Comparison of ENCODE assay signal across 8 cellular contexts in the genomic region with DNA sequence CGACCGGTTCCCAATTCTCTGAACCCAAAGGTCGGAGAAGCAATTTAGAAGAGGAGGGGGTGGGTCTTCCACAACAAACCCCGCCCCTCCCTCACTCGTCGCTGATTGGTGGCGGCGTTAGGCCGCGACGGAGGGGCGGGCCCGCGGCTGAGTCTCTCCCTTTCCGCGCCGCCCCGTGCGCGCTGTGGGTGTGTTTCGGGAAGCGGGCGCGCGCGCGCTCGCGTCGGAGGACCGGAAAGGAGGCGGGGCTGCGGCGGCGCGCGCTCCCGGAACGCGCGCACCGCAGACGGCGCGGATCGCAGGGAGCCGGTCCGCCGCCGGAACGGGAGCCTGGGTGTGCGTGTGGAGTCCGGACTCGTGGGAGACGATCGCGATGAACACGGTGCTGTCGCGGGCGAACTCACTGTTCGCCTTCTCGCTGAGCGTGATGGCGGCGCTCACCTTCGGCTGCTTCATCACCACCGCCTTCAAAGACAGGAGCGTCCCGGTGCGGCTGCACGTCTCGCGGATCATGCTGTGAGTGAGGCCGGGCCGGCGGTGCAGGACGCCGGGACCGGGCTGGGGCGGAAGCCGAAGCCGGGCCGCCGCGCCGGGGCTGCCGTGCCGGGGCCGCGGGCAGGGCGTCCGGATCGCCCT. TPM values are rescaled to one million over a fixed set of nuclear protein-coding genes. Genes with fewer than 3 reads are reported as not detected.
DNase-seq lines count a peak whose midpoint lies in the region; ATAC-seq and TF ChIP-seq lines count a peak whose summit lies in the region.

A gene (plus strand): TSS at position 263 of the 636 bp plus-strand sequence. CDS start 111 bp downstream, at position 374.

- peak within 1 kb of the TSS; percentile 83 for H3K18ac ChIP-seq in IMR-90 (ENCODE audit: low read depth, low read length)

- peak within 1 kb of the TSS; percentile 89 for H4K91ac ChIP-seq in IMR-90 (ENCODE audit: insufficient read depth, low read depth, low read length)

- H3K79me1 ChIP-seq in IMR-90 (ENCODE audit: low read depth in 1 of 2, low read length in 2 of 2) = peaks cover 0 to 12% of the 10 kb centered on the region in 2 experiments; a peak in 1 of 4 replicates

- peak within 1 kb of the TSS; percentile 96 for H3K56ac ChIP-seq in IMR-90 (ENCODE audit: extremely low read depth, insufficient read depth, low read length)

- CTCF ChIA-PET in IMR-90 (lab: Yijun Ruan, JAX) = interaction anchor here (0.7 kb wide), 1 partner anchor 221 kb away, joined by 3 read pairs; no protein-coding TSS in a partner anchor

- H3K14ac ChIP-seq in IMR-90 (replicated peaks; ENCODE audit: low read depth, low read length) = peak within 1 kb of the TSS; percentile 99

- no peaks in the 10 kb centered on the region for H3K9me1 ChIP-seq in IMR-90 (ENCODE audit: insufficient read depth, low read length)

- peak within 1 kb of the TSS; percentile 32 for H2BK20ac ChIP-seq in IMR-90 (ENCODE audit: low read depth, low read length)

- H2BK15ac ChIP-seq in IMR-90 (ENCODE audit: low read depth, low read length) = peak within 1 kb of the TSS; percentile 57; the same call in 1 of the 3 replicates

- no peaks in the 10 kb centered on the region for H3K36me3 ChIP-seq in IMR-90 (ENCODE audit: control insufficient read depth, insufficient read depth, low read length)

- H3K4ac ChIP-seq in IMR-90 (ENCODE audit: low read depth, low read length) = peak within 1 kb of the TSS; percentile 97

- ATAC-seq in GM21528 (IDR thresholded peaks at IDR 0.05; ENCODE audit: low FRiP score, unreplicated experiment) (peak; percentile 93), IMR-90 (ENCODE audit: low read depth) (peak; percentile 97)

- H3K27me3 ChIP-seq in IMR-90 (ENCODE audit: control insufficient read depth, insufficient read depth, low read length) (no peaks in the 10 kb centered on the region), mononuclear cell (ENCODE audit: insufficient read depth, low read length) (no peaks in the 10 kb centered on the region)

- DNase-seq in DMS 273 (lab: John Stamatoyannopoulos, UW; ENCODE audit: unreplicated experiment) (peak; percentile 98), IMR-90 (peak; percentile 91), OCI-M1 (lab: John Stamatoyannopoulos, UW) (peak; percentile 98), activated T-cell treated with anti-CD3 and anti-CD28 coated beads for 24 hours (ENCODE audit: low read depth) (peak; percentile 93), epidermal melanocyte (ENCODE audit: insufficient read length, low spot score) (peak; percentile 91)
- DNase-seq in stimulated activated CD8-positive, alpha-beta memory T cell treated with anti-CD3 and anti-CD28 coated beads, Interleukin-4, amount 100 ng/mL, for 1 hour (ENCODE audit: low read depth in 2 of 2, low spot score in 1 of 2) = peak; percentile 82 to 93

- H4K5ac ChIP-seq in IMR-90 (ENCODE audit: low read depth, low read length) = peak within 1 kb of the TSS; percentile 86

- H2BK5ac ChIP-seq in IMR-90 (ENCODE audit: low read depth, low read length, poor library complexity, severe bottlenecking) = peak within 1 kb of the TSS; percentile 91

- dilution Hi-C loops in IMR-90 (cut with HindIII; ENCODE audit: low sequenced_read_pairs, unreplicated experiment) = no loop called here

- H2AK9ac ChIP-seq in IMR-90 (replicated peaks; ENCODE audit: low read depth, low read length, poor library complexity) = peak within 1 kb of the TSS; percentile 94

- intact Hi-C loops in IMR-90 (cut with micrococcal nuclease) = loop anchor here (2.0 kb wide), 3 partner anchors 49 to 135 kb away; a partner anchor contains a TSS

- H3K9ac ChIP-seq in IMR-90 (ENCODE audit: low read depth, low read length) = peak within 1 kb of the TSS; percentile 98

- 0% methylated on average over 50 of the region's 94 CpGs; no CpG with 5 or more reads in 1 of the 2 experiments for WGBS in IMR-90 (ENCODE audit: extremely low coverage in 2 of 2, insufficient read length in 1 of 2), 2 experiments

- peak within 1 kb of the TSS; percentile 88 for H3K4me2 ChIP-seq in IMR-90 (ENCODE audit: low read depth, low read length)

- peak within 1 kb of the TSS; percentile 100 for H3K23ac ChIP-seq in IMR-90 (ENCODE audit: low read depth, low read length)

- peak within 1 kb of the TSS; percentile 95 for H2AK5ac ChIP-seq in IMR-90 (ENCODE audit: low read depth, low read length)

- peak within 1 kb of the TSS; percentile 69 to 93 for H4K8ac ChIP-seq in IMR-90 (ENCODE audit: low read depth in 2 of 2, low read length in 2 of 2)

- TF ChIP-seq POLR2A in IMR-90 (IDR thresholded peaks at IDR 0.05; ENCODE audit: low read depth, low read length) = peak; percentile 77

- peak within 1 kb of the TSS; percentile 98 for H3K27ac ChIP-seq in IMR-90 (ENCODE audit: insufficient read depth, low read length)

- H3K4me3 ChIP-seq in IMR-90 (ENCODE audit: insufficient read depth, low read depth, low read length) = peak within 1 kb of the TSS; percentile 96
- H3K4me3 ChIP-seq in mononuclear cell (ENCODE audit: low read length) = peak within 1 kb of the TSS; percentile 85

- no peaks in the 10 kb centered on the region for H3K4me1 ChIP-seq in IMR-90 (ENCODE audit: control insufficient read depth, insufficient read depth, low read length)
- peaks cover 30% of the 10 kb centered on the region for H3K4me1 ChIP-seq in mononuclear cell (ENCODE audit: insufficient read depth, low read length)

- H4K20me1 ChIP-seq in IMR-90 (ENCODE audit: insufficient read depth, low read length) = peaks cover 6% of the 10 kb centered on the region; the same call in 1 of the 2 replicates

- H2AFZ ChIP-seq in IMR-90 (replicated peaks; ENCODE audit: low read length, poor library complexity) = peak within 1 kb of the TSS; percentile 97

- in situ Hi-C loops in IMR-90 (cut with MboI; ENCODE audit: low sequenced_read_pairs) = no loop called here

- no peak for TF ChIP-seq CTCF in IMR-90 (conservative IDR thresholded peaks at IDR 0.05; ENCODE audit: low read depth, low read length)

- POLR2A ChIA-PET in IMR-90 (lab: Charles Lee; ENCODE audit: unreplicated experiment) = no interaction called here

- H2BK120ac ChIP-seq in IMR-90 (ENCODE audit: low read depth, low read length) = peak within 1 kb of the TSS; percentile 79

- TF ChIP-seq RAD21 in IMR-90 (IDR thresholded peaks at IDR 0.05; ENCODE audit: low read length) = no peak

- no TSS peak for BruUV-seq in IMR-90 (replicated peaks; lab: Mats Ljungman, UMichigan)

- no peaks in the 10 kb centered on the region for H3K9me3 ChIP-seq in IMR-90 (ENCODE audit: control insufficient read depth, insufficient read depth, low read length)
- H3K9me3 ChIP-seq in mononuclear cell (ENCODE audit: low read depth, low read length) = no peaks in the 10 kb centered on the region

TF ChIP-seq in IMR-90, 13 proteins besides CTCF, POLR2A, EP300 and RAD21:
- TF ChIP-seq RCOR1 (IDR thresholded peaks at IDR 0.05; ENCODE audit: insufficient replicate concordance, low read length) (no peak), MXI1 (IDR thresholded peaks at IDR 0.05; ENCODE audit: borderline replicate concordance, low read depth, low read length) (peak; percentile 57; the same call in 1 of the 2 replicates), MAZ (IDR thresholded peaks at IDR 0.05; ENCODE audit: borderline replicate concordance, low read depth, low read length) (peak; percentile 55; the same call in 1 of the 2 replicates), RFX5 (IDR thresholded peaks at IDR 0.05; ENCODE audit: low read depth, low read length) (no peak), CEBPB (IDR thresholded peaks at IDR 0.05; ENCODE audit: low read depth, low read length) (no peak), SMC3 (IDR thresholded peaks at IDR 0.05; ENCODE audit: low read depth, low read length) (no peak), BHLHE40 (IDR thresholded peaks at IDR 0.05; ENCODE audit: low read depth, low read length) (no peak), CHD1 (IDR thresholded peaks at IDR 0.05; ENCODE audit: low read depth, low read length) (no peak)
- TF ChIP-seq, protein P1, sequence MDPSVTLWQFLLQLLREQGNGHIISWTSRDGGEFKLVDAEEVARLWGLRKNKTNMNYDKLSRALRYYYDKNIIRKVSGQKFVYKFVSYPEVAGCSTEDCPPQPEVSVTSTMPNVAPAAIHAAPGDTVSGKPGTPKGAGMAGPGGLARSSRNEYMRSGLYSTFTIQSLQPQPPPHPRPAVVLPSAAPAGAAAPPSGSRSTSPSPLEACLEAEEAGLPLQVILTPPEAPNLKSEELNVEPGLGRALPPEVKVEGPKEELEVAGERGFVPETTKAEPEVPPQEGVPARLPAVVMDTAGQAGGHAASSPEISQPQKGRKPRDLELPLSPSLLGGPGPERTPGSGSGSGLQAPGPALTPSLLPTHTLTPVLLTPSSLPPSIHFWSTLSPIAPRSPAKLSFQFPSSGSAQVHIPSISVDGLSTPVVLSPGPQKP (IDR thresholded peaks at IDR 0.05; ENCODE audit: borderline replicate concordance, low read depth, low read length) = no peak

RNA-seq across cellular contexts. Expression of the gene that starts here (rescaled TPM):
- total RNA-seq in IMR-90 (2012; rRNA removed) = 77.4 and 131 TPM in 2 replicates
- 32.8 and 41.6 TPM in 2 replicates for polyA plus RNA-seq in IMR-90 (2012; rRNA removed)
- 24.2 and 40.4 TPM in 2 replicates for polyA plus RNA-seq in IMR-90 (2012; cell fraction: cytosol; rRNA removed)
- 26.7 and 37.4 TPM in 2 replicates for polyA plus RNA-seq in IMR-90 (2012; cell fraction: nucleus; rRNA removed; ENCODE audit: low replicate concordance)
- 145 TPM for total RNA-seq in mononuclear cell

Comparison
In these comparisons a context has a peak if more than half of its experiments do, and no peak if none do; other contexts are left out.
1. Peak in every context shown above with its lines: DNase-seq, ATAC-seq, H3K4me3 ChIP-seq and H3K27ac ChIP-seq.